Comparison of ENCODE assay signal across 18 cellular contexts in genomic region chr2:159053186-159054031, GRCh38.
DNase-seq lines count a peak whose midpoint lies in the region; ATAC-seq, FAIRE-seq and TF ChIP-seq lines count a peak whose summit lies in the region.
"Had no signal": no experiment of that assay in that cellular context is flagged by ENCODE, and none has a peak within 500 bp of the region (broad histone marks: within the 10 kb centered on the region; RNA-seq: fewer than 3 reads in every experiment).

No MANE protein-coding gene starts in this region.

- dilution Hi-C loops in endothelial cell of umbilical vein (cut with MboI; ENCODE audit: extremely low pct_ligation_motif_present, low sequenced_read_pairs): no loop called here

- H3K4me1 Mint-ChIP-seq in nephron: peaks cover 78% of the 10 kb centered on the region
- H3K4me1 Mint-ChIP-seq in CD4-positive, alpha-beta memory T cell: no peaks in the 10 kb centered on the region

- intact Hi-C loops in endothelial cell of umbilical vein (cut with micrococcal nuclease): loop anchor here (1.0 to 2.0 kb wide), 3 partner anchors 11 to 45 kb away; no protein-coding TSS in a partner anchor
- intact Hi-C loops in kidney (cut with DNase I): no loop called here
- intact Hi-C loops in CD4-positive, alpha-beta memory T cell (cut with micrococcal nuclease): no loop called here

- TF ChIP-seq POLR2A in endothelial cell of umbilical vein (IDR thresholded peaks at IDR 0.05; ENCODE audit: low read depth, low read length): no peak

- BruUV-seq in endothelial cell of umbilical vein (replicated peaks; lab: Mats Ljungman, UMichigan): TSS peak; percentile 38

- H3K4me1 ChIP-seq in endothelial cell of umbilical vein (ENCODE audit: control insufficient read depth, extremely low read depth, insufficient read depth, low read length) (peaks cover 16% of the 10 kb centered on the region), kidney (ENCODE audit: control insufficient read depth in 1 of 2, insufficient read depth in 1 of 2, low read depth in 1 of 2, low read length in 2 of 2) (peaks cover 0 to 9% of the 10 kb centered on the region in 2 donors)
- no peaks in the 10 kb centered on the region for H3K4me1 ChIP-seq in CD4-positive, alpha-beta memory T cell (ENCODE audit: insufficient read depth, low read length)

- TF ChIP-seq CTCF in AG09309 (IDR thresholded peaks at IDR 0.05; ENCODE audit: control insufficient read depth, insufficient read depth, low read depth, low read length, missing control alignments) (no peak), endothelial cell of umbilical vein (IDR thresholded peaks at IDR 0.05; ENCODE audit: extremely low read depth in 1 of 2, insufficient read depth in 1 of 2, low read depth in 1 of 2, low read length in 2 of 2) (no peak), nephron (IDR thresholded peaks at IDR 0.05; ENCODE audit: unreplicated experiment in 3 of 3) (no peak), kidney (IDR thresholded peaks at IDR 0.05; ENCODE audit: borderline replicate concordance, extremely low read depth, insufficient read depth) (no peak)

- H3K27ac Mint-ChIP-seq in nephron: peak overlapping the region; percentile 1 to 89 (median 68)
- H3K27ac Mint-ChIP-seq in CD4-positive, alpha-beta memory T cell: no peak overlapping the region

- H3K27me3 Mint-ChIP-seq in nephron (ENCODE audit: low read depth): no peaks in the 10 kb centered on the region
- peaks cover 2 to 10% of the 10 kb centered on the region in 2 donors for H3K27me3 Mint-ChIP-seq in CD4-positive, alpha-beta memory T cell

- no peaks in the 10 kb centered on the region for H3K9me3 ChIP-seq in endothelial cell of umbilical vein (replicated peaks; ENCODE audit: control insufficient read depth, insufficient read depth, low read length)
- no peaks in the 10 kb centered on the region for H3K9me3 ChIP-seq in kidney (ENCODE audit: control insufficient read depth in 1 of 2, low read length in 2 of 2)
- no peaks in the 10 kb centered on the region for H3K9me3 ChIP-seq in CD4-positive, alpha-beta memory T cell (ENCODE audit: control insufficient read depth in 1 of 2, low read length in 2 of 2)
- H3K9me3 ChIP-seq: ovary, spleen had no signal

- POLR2A ChIA-PET in endothelial cell of umbilical vein (lab: Charles Lee): interaction anchor here (1.2 kb wide), 1 partner anchor 11 kb away, joined by 3 read pairs; no protein-coding TSS in a partner anchor
- POLR2A ChIA-PET in CD4-positive, alpha-beta memory T cell (lab: Charles Lee; ENCODE audit: partially characterized antibody): no interaction called here

- H3K27me3 ChIP-seq in endothelial cell of umbilical vein (ENCODE audit: control insufficient read depth in 2 of 2, insufficient read depth in 2 of 2, low read length in 2 of 2): no peaks in the 10 kb centered on the region
- H3K27me3 ChIP-seq in CD4-positive, alpha-beta memory T cell (ENCODE audit: insufficient read depth, low read length): no peaks in the 10 kb centered on the region
- H3K27me3 ChIP-seq: ovary, spleen had no signal

- no peaks in the 10 kb centered on the region for H4K20me1 ChIP-seq in endothelial cell of umbilical vein (replicated peaks; ENCODE audit: control insufficient read depth, extremely low read depth, insufficient read depth, low read length)

- H3K4me2 ChIP-seq in endothelial cell of umbilical vein (ENCODE audit: insufficient read depth, low read length): no peak overlapping the region

- peak overlapping the region; percentile 49 for H3K27ac ChIP-seq in endothelial cell of umbilical vein (ENCODE audit: insufficient read depth, low read depth, low read length)
- no peak overlapping the region for H3K27ac ChIP-seq in kidney (ENCODE audit: low read depth in 2 of 2, low read length in 2 of 2)
- H3K27ac ChIP-seq in CD4-positive, alpha-beta memory T cell (ENCODE audit: low read depth, low read length): no peak overlapping the region
- H3K27ac ChIP-seq: ovary, spleen had no signal

- DNase-seq in AG09309 (ENCODE audit: low read depth): peak; percentile 89
- peak; percentile 39 for DNase-seq in SK-N-DZ (ENCODE audit: low spot score)
- DNase-seq in endothelial cell of umbilical vein (ENCODE audit: low read depth, low spot score): peak; percentile 96
- DNase-seq in kidney: no peak
- no peak for DNase-seq in CD4-positive, alpha-beta memory T cell
- DNase-seq in NCI-H1417 treated with DMSO at 0.1 percent for 48 hours (lab: John Stamatoyannopoulos, UW): no peak
- DNase-seq: activated naive CD4-positive, alpha-beta T cell treated with anti-CD3 and anti-CD28 coated beads, Interleukin-2, amount 50 U/mL, for 16 hours; caudate nucleus; DMS153; glutamatergic neuron; ovary; SHP77 treated with DMSO at 0.1 percent for 48 hours; spleen; stimulated activated naive CD4-positive, alpha-beta T cell had no signal

- no peaks in the 10 kb centered on the region for H3K9me1 ChIP-seq in endothelial cell of umbilical vein (replicated peaks; ENCODE audit: control insufficient read depth, extremely low read depth, insufficient read depth, low read length)

- H3K79me2 ChIP-seq in endothelial cell of umbilical vein (ENCODE audit: control insufficient read depth, insufficient read depth, low read length): peaks cover 80% of the 10 kb centered on the region

- no peaks in the 10 kb centered on the region for H3K9me3 Mint-ChIP-seq in nephron
- peaks cover 0 to 1% (median 0%) of the 10 kb centered on the region in 8 donors for H3K9me3 Mint-ChIP-seq in CD4-positive, alpha-beta memory T cell

- peaks cover 10% of the 10 kb centered on the region for H3K36me3 Mint-ChIP-seq in nephron (ENCODE audit: low read depth)
- H3K36me3 Mint-ChIP-seq in CD4-positive, alpha-beta memory T cell: no peaks in the 10 kb centered on the region

- peak overlapping the region; percentile 43 for H3K9ac ChIP-seq in endothelial cell of umbilical vein (replicated peaks; ENCODE audit: extremely low read depth, insufficient read depth, low read length)
- H3K9ac ChIP-seq in kidney (ENCODE audit: low read length in 2 of 2): no peak overlapping the region

- no peak overlapping the region for H2AFZ ChIP-seq in endothelial cell of umbilical vein (ENCODE audit: low read depth, low read length)

- FAIRE-seq in endothelial cell of umbilical vein (lab: Jason Lieb, UNC) (peak; percentile 86), kidney (lab: Jason Lieb, UNC) (no peak)
- FAIRE-seq: GM19239, islet of Langerhans had no signal

- ATAC-seq in HG02623 (IDR thresholded peaks at IDR 0.05; ENCODE audit: unreplicated experiment): no peak

- no peak overlapping the region for H3K4me3 Mint-ChIP-seq in nephron
- H3K4me3 Mint-ChIP-seq in CD4-positive, alpha-beta memory T cell: no peak overlapping the region

- no peaks in the 10 kb centered on the region for H3K36me3 ChIP-seq in endothelial cell of umbilical vein (ENCODE audit: control insufficient read depth in 2 of 2, extremely low read depth in 1 of 2, insufficient read depth in 2 of 2, low read length in 2 of 2)
- no peaks in the 10 kb centered on the region for H3K36me3 ChIP-seq in kidney (ENCODE audit: control insufficient read depth in 1 of 2, insufficient read depth in 2 of 2, low read length in 2 of 2)
- no peaks in the 10 kb centered on the region for H3K36me3 ChIP-seq in CD4-positive, alpha-beta memory T cell (ENCODE audit: insufficient read depth, low read length)
- H3K36me3 ChIP-seq: ovary, spleen had no signal

- CTCF ChIA-PET in endothelial cell of umbilical vein (lab: Charles Lee): interaction anchor here (0.6 to 4.5 kb wide), 12 partner anchors 8 to 151 kb away, joined by 3 to 23 read pairs (median 4); no protein-coding TSS in a partner anchor
- CTCF ChIA-PET in CD4-positive, alpha-beta memory T cell (lab: Charles Lee; ENCODE audit: partially characterized antibody): no interaction called here

- H3K4me3 ChIP-seq in AG09309 (ENCODE audit: control insufficient read depth, low read depth, low read length) (no peak overlapping the region), endothelial cell of umbilical vein (replicated peaks in 1 of 3; ENCODE audit: insufficient read depth in 1 of 3, low read depth in 1 of 3, low read length in 3 of 3) (no peak overlapping the region), kidney (ENCODE audit: low read length in 2 of 2) (no peak overlapping the region)
- no peak overlapping the region for H3K4me3 ChIP-seq in CD4-positive, alpha-beta memory T cell (ENCODE audit: low read length in 2 of 2)
- H3K4me3 ChIP-seq: ovary, spleen had no signal

TF ChIP-seq in endothelial cell of umbilical vein, 7 proteins besides CTCF, POLR2A, EP300 and RAD21:
- TF ChIP-seq MAX (IDR thresholded peaks at IDR 0.05; ENCODE audit: insufficient read depth, insufficient read length) (no peak), JUN (IDR thresholded peaks at IDR 0.05; ENCODE audit: borderline replicate concordance, insufficient read depth, insufficient read length, low read depth) (peak; percentile 75), POLR2AphosphoS5 (IDR thresholded peaks at IDR 0.05; ENCODE audit: insufficient read depth, low read depth, low read length) (peak; percentile 25)
TF ChIP-seq in endothelial cell of umbilical vein: peak in this region for 2.

Comparison
In these comparisons a context has a peak if more than half of its experiments do, and no peak if none do; other contexts are left out.
1. DNase-seq: peak in AG09309 (single experiment), SK-N-DZ (single experiment) and endothelial cell of umbilical vein (single experiment); none in kidney (single experiment), CD4-positive, alpha-beta memory T cell (0 of 5) and NCI-H1417 treated with DMSO at 0.1 percent for 48 hours (single experiment).
2. H3K27ac Mint-ChIP-seq: peak in nephron (3 of 3); none in CD4-positive, alpha-beta memory T cell (0 of 7).